In the genomic region with DNA sequence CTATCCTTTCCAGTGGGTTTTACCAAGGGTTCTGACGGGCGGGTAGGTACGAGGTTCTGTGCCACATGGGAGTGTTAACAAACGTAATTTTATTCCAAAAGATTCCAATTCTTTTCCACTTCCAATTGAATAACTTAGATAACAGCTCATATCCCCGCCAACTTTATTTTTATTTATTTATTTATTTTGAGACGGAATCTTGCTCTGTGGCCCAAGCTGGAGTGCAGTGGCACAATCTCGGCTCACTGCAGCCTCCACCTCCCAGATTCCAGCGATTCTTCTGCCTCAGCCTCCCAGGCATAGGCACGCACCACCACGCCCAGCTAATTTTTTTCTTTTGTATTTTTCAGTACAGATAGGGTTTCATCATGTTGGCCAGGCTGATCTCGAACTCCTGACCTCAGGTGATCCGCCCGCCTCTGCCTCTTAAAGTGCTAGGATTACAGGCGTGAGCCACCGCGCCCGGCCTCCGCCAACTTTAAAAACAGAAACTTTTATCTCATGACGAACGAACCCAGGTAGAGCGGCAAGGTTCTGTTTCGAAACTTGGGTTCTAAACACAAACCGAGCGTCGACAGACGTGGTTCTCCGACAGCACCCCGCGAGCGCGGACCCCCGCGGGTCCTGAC, we compare ENCODE assay signal across 1 cellular context.
TF ChIP-seq lines count a peak whose summit lies in the region.

No MANE protein-coding gene starts in this region.

TF ChIP-seq in HepG2, 621 proteins besides CTCF, POLR2A, EP300 and RAD21 (continued from another document):
- TF ChIP-seq, protein P1, sequence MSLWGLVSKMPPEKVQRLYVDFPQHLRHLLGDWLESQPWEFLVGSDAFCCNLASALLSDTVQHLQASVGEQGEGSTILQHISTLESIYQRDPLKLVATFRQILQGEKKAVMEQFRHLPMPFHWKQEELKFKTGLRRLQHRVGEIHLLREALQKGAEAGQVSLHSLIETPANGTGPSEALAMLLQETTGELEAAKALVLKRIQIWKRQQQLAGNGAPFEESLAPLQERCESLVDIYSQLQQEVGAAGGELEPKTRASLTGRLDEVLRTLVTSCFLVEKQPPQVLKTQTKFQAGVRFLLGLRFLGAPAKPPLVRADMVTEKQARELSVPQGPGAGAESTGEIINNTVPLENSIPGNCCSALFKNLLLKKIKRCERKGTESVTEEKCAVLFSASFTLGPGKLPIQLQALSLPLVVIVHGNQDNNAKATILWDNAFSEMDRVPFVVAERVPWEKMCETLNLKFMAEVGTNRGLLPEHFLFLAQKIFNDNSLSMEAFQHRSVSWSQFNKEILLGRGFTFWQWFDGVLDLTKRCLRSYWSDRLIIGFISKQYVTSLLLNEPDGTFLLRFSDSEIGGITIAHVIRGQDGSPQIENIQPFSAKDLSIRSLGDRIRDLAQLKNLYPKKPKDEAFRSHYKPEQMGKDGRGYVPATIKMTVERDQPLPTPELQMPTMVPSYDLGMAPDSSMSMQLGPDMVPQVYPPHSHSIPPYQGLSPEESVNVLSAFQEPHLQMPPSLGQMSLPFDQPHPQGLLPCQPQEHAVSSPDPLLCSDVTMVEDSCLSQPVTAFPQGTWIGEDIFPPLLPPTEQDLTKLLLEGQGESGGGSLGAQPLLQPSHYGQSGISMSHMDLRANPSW (CRISPR knock-in tag; IDR thresholded peaks at IDR 0.05; ENCODE audit: borderline replicate concordance), result no peak
- TF ChIP-seq MYC (CRISPR knock-in tag; IDR thresholded peaks at IDR 0.05; ENCODE audit: borderline replicate concordance) (peak; percentile 26; the same call in 1 of the 2 replicates), ZNF34 (CRISPR knock-in tag; IDR thresholded peaks at IDR 0.05; ENCODE audit: borderline replicate concordance) (peak; percentile 7; the same call in 1 of the 2 replicates), ZNF607 (CRISPR knock-in tag; IDR thresholded peaks at IDR 0.05; ENCODE audit: borderline replicate concordance) (no peak), NONO (IDR thresholded peaks at IDR 0.05) (no peak), NONO (CRISPR knock-in tag; conservative IDR thresholded peaks at IDR 0.05) (no peak), ZNF431 (CRISPR knock-in tag; IDR thresholded peaks at IDR 0.05; ENCODE audit: borderline replicate concordance, low read depth) (no peak), BCL6 (CRISPR knock-in tag; IDR thresholded peaks at IDR 0.05) (no peak)
- TF ChIP-seq, protein P2, sequence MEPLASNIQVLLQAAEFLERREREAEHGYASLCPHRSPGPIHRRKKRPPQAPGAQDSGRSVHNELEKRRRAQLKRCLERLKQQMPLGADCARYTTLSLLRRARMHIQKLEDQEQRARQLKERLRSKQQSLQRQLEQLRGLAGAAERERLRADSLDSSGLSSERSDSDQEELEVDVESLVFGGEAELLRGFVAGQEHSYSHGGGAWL (CRISPR knock-in tag; IDR thresholded peaks at IDR 0.05), result no peak
- TF ChIP-seq, protein P3, sequence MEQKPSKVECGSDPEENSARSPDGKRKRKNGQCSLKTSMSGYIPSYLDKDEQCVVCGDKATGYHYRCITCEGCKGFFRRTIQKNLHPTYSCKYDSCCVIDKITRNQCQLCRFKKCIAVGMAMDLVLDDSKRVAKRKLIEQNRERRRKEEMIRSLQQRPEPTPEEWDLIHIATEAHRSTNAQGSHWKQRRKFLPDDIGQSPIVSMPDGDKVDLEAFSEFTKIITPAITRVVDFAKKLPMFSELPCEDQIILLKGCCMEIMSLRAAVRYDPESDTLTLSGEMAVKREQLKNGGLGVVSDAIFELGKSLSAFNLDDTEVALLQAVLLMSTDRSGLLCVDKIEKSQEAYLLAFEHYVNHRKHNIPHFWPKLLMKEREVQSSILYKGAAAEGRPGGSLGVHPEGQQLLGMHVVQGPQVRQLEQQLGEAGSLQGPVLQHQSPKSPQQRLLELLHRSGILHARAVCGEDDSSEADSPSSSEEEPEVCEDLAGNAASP (CRISPR knock-in tag; IDR thresholded peaks at IDR 0.05; ENCODE audit: borderline replicate concordance), result no peak
TF ChIP-seq in HepG2: peak in this region for 10.
